ENCODE assay signal across 1 cellular context in the genomic region with DNA sequence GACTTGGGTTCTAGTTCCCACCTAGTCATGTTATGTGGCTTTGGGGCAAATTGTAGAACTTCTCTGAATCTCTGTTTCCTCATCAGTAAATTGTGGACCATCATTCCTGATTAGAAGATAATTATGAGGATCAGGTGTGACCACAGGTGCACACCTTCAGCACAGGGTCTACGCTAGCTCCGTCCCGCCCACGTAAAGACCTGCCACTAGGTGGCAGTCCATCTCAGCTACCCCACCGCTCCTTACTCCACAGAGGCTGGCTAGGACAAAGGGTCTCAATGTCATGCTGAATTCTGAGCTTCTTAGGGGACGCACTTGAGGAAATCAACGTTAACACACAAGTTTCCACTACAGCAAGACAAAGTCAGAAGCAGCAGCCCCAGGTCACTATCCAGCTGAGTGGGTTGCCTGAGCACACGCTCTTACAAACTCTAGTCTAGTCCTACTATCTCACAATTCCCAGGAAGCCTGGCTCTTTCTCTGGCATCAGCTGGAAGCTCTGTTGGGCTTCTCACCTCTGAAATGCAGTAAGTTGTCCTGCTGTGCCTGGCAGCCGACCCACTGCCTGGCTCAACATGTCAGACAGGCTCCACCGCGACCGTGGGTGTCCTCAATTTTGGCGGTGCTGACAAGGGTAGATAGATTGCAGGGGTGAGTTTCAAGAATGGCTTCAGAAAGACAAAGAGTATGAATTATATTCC.
TF ChIP-seq lines count a peak whose summit lies in the region.

No MANE protein-coding gene starts in this region.

TF ChIP-seq in HepG2, 621 proteins besides CTCF, POLR2A, EP300 and RAD21 (continued from another document and continues in another):
- TF ChIP-seq, protein P1, sequence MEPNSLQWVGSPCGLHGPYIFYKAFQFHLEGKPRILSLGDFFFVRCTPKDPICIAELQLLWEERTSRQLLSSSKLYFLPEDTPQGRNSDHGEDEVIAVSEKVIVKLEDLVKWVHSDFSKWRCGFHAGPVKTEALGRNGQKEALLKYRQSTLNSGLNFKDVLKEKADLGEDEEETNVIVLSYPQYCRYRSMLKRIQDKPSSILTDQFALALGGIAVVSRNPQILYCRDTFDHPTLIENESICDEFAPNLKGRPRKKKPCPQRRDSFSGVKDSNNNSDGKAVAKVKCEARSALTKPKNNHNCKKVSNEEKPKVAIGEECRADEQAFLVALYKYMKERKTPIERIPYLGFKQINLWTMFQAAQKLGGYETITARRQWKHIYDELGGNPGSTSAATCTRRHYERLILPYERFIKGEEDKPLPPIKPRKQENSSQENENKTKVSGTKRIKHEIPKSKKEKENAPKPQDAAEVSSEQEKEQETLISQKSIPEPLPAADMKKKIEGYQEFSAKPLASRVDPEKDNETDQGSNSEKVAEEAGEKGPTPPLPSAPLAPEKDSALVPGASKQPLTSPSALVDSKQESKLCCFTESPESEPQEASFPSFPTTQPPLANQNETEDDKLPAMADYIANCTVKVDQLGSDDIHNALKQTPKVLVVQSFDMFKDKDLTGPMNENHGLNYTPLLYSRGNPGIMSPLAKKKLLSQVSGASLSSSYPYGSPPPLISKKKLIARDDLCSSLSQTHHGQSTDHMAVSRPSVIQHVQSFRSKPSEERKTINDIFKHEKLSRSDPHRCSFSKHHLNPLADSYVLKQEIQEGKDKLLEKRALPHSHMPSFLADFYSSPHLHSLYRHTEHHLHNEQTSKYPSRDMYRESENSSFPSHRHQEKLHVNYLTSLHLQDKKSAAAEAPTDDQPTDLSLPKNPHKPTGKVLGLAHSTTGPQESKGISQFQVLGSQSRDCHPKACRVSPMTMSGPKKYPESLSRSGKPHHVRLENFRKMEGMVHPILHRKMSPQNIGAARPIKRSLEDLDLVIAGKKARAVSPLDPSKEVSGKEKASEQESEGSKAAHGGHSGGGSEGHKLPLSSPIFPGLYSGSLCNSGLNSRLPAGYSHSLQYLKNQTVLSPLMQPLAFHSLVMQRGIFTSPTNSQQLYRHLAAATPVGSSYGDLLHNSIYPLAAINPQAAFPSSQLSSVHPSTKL (CRISPR knock-in tag; IDR thresholded peaks at IDR 0.05) = peak; percentile 58
- TF ChIP-seq SCMH1 (CRISPR knock-in tag; IDR thresholded peaks at IDR 0.05; ENCODE audit: borderline replicate concordance) (no peak), MAX (IDR thresholded peaks at IDR 0.05) (peak; percentile 55; the same call in 1 of the 2 replicates), GTF2F1 (IDR thresholded peaks at IDR 0.05; ENCODE audit: low read length) (no peak), ZNF205 (CRISPR knock-in tag; IDR thresholded peaks at IDR 0.05) (peak; percentile 78), SRF (IDR thresholded peaks at IDR 0.05; ENCODE audit: low read depth, low read length) (no peak), NR2F2 (IDR thresholded peaks at IDR 0.05; ENCODE audit: borderline replicate concordance, low read depth) (no peak), STAT5B (CRISPR knock-in tag; IDR thresholded peaks at IDR 0.05) (no peak), ZNF224 (CRISPR knock-in tag; IDR thresholded peaks at IDR 0.05) (0 out of 2 replicates have a peak, but pooled peaks have one; percentile 85), ZNF431 (CRISPR knock-in tag; IDR thresholded peaks at IDR 0.05; ENCODE audit: borderline replicate concordance, low read depth) (0 out of 2 replicates have a peak, but pooled peaks have one; percentile 45), ZNF382 (CRISPR knock-in tag; IDR thresholded peaks at IDR 0.05; ENCODE audit: borderline replicate concordance) (no peak), ZEB1 (IDR thresholded peaks at IDR 0.05; ENCODE audit: insufficient replicate concordance, low read depth) (peak; percentile 92), MTA3 (CRISPR knock-in tag; IDR thresholded peaks at IDR 0.05) (no peak), ZBTB40 (IDR thresholded peaks at IDR 0.05) (no peak), ZBTB40 (CRISPR knock-in tag; IDR thresholded peaks at IDR 0.05) (no peak), NONO (IDR thresholded peaks at IDR 0.05) (no peak), NONO (CRISPR knock-in tag; conservative IDR thresholded peaks at IDR 0.05) (0 out of 2 replicates have a peak, but pooled peaks have one; percentile 7), TARDBP (CRISPR knock-in tag; IDR thresholded peaks at IDR 0.05) (no peak; the same call in 1 of the 2 replicates), HMG20A (CRISPR knock-in tag; IDR thresholded peaks at IDR 0.05; ENCODE audit: borderline replicate concordance) (no peak), AHDC1 (CRISPR knock-in tag; IDR thresholded peaks at IDR 0.05; ENCODE audit: borderline replicate concordance) (no peak), SP5 (CRISPR knock-in tag; IDR thresholded peaks at IDR 0.05; ENCODE audit: borderline replicate concordance, low read depth) (peak; percentile 82)
- TF ChIP-seq, protein P2, sequence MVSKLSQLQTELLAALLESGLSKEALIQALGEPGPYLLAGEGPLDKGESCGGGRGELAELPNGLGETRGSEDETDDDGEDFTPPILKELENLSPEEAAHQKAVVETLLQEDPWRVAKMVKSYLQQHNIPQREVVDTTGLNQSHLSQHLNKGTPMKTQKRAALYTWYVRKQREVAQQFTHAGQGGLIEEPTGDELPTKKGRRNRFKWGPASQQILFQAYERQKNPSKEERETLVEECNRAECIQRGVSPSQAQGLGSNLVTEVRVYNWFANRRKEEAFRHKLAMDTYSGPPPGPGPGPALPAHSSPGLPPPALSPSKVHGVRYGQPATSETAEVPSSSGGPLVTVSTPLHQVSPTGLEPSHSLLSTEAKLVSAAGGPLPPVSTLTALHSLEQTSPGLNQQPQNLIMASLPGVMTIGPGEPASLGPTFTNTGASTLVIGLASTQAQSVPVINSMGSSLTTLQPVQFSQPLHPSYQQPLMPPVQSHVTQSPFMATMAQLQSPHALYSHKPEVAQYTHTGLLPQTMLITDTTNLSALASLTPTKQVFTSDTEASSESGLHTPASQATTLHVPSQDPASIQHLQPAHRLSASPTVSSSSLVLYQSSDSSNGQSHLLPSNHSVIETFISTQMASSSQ (IDR thresholded peaks at IDR 0.05; ENCODE audit: low read depth) = no peak
- TF ChIP-seq, protein P2 (CRISPR knock-in tag; IDR thresholded peaks at IDR 0.05; ENCODE audit: borderline replicate concordance) = peak; percentile 52; the same call in 1 of the 2 replicates
- TF ChIP-seq, protein P3, sequence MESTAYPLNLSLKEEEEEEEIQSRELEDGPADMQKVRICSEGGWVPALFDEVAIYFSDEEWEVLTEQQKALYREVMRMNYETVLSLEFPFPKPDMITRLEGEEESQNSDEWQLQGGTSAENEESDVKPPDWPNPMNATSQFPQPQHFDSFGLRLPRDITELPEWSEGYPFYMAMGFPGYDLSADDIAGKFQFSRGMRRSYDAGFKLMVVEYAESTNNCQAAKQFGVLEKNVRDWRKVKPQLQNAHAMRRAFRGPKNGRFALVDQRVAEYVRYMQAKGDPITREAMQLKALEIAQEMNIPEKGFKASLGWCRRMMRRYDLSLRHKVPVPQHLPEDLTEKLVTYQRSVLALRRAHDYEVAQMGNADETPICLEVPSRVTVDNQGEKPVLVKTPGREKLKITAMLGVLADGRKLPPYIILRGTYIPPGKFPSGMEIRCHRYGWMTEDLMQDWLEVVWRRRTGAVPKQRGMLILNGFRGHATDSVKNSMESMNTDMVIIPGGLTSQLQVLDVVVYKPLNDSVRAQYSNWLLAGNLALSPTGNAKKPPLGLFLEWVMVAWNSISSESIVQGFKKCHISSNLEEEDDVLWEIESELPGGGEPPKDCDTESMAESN (CRISPR knock-in tag; conservative IDR thresholded peaks at IDR 0.05) = peak; percentile 79
